ENCODE assay signal across 15 cellular contexts in the genomic region with DNA sequence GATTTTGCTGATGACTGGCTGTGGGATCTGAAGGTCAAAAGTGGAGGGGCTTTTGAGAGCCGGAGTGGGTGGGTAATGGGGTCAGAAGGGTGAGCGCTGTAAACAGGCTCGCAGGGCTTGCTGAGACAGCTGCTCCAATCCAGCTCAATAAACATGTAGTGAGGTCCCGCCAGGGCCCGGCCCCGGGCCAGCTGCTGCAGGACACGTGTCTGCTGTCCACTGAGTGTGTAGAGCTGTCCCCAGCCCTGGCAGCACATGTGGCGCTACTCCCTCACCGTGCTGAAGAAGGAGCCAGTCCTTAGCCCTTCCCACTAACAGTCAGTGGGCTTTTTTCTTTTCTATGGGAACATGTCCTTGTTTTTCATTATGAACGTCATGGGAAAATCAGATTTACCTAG.
"Had no signal": no experiment of that assay in that cellular context is flagged by ENCODE, and none has a peak within 500 bp of the region (broad histone marks: within the 10 kb centered on the region; RNA-seq: fewer than 3 reads in every experiment).

No MANE protein-coding gene starts in this region.

- DNase-seq: dorsolateral prefrontal cortex; effector CD4-positive, alpha-beta T cell; left lung; mammary epithelial cell; mesendoderm; midbrain; pancreas; stimulated activated CD4-positive, alpha-beta T cell treated with anti-CD3 and anti-CD28 coated beads, Interleukin-2, amount 100 ng/mL, for 24 hours; stimulated activated CD4-positive, alpha-beta T cell treated with anti-CD3 and anti-CD28 coated beads, Interleukin-4, amount 100 ng/mL, for 24 hours; stimulated activated naive CD4-positive, alpha-beta T cell treated with Interleukin-2 at 50 U/mL for 16 hours; stomach; thyroid gland; trophoblast cell had no signal

- H3K36me3 Mint-ChIP-seq: naive thymus-derived CD8-positive, alpha-beta T cell; stimulated activated effector memory CD8-positive, alpha-beta T cell treated with anti-CD3 and anti-CD28 coated beads, Interleukin-12 subunit alpha, Interleukin-12 subunit beta, amount 100 ng/mL, for 72 hours had no signal

- H3K4me3 Mint-ChIP-seq: naive thymus-derived CD8-positive, alpha-beta T cell; stimulated activated effector memory CD8-positive, alpha-beta T cell treated with anti-CD3 and anti-CD28 coated beads, Interleukin-12 subunit alpha, Interleukin-12 subunit beta, amount 100 ng/mL, for 72 hours had no signal

- H3K4me1 Mint-ChIP-seq: stimulated activated effector memory CD8-positive, alpha-beta T cell treated with anti-CD3 and anti-CD28 coated beads, Interleukin-12 subunit alpha, Interleukin-12 subunit beta, amount 100 ng/mL, for 72 hours had no signal

- H3K27ac Mint-ChIP-seq: naive thymus-derived CD8-positive, alpha-beta T cell; stimulated activated effector memory CD8-positive, alpha-beta T cell treated with anti-CD3 and anti-CD28 coated beads, Interleukin-12 subunit alpha, Interleukin-12 subunit beta, amount 100 ng/mL, for 72 hours had no signal

- H3K9me3 Mint-ChIP-seq: naive thymus-derived CD8-positive, alpha-beta T cell; stimulated activated effector memory CD8-positive, alpha-beta T cell treated with anti-CD3 and anti-CD28 coated beads, Interleukin-12 subunit alpha, Interleukin-12 subunit beta, amount 100 ng/mL, for 72 hours had no signal
